28 cellular contexts compared by ENCODE assay signal in genomic region chr17:30137158-30137557, GRCh38.
"Had no signal": no experiment of that assay in that cellular context is flagged by ENCODE, and none has a peak within 500 bp of the region (broad histone marks: within the 10 kb centered on the region; RNA-seq: fewer than 3 reads in every experiment).

No MANE protein-coding gene starts in this region.

- H3K9me3 Mint-ChIP-seq: effector memory CD8-positive, alpha-beta T cell; memory B cell; mesothelial cell of epicardium; naive B cell; nephron; neural progenitor cell; stimulated activated effector memory CD8-positive, alpha-beta T cell treated with anti-CD3 and anti-CD28 coated beads, Interleukin-12 subunit alpha, Interleukin-12 subunit beta, amount 100 ng/mL, for 72 hours had no signal

- H3K27me3 ChIP-seq: gastrocnemius medialis, heart left ventricle, hepatocyte, neural progenitor cell, tibial nerve, upper lobe of right lung, uterus had no signal

- ATAC-seq: effector memory CD8-positive, alpha-beta T cell; gastrocnemius medialis; left lobe of liver; mucosa of descending colon; sciatic nerve; stimulated activated effector memory CD8-positive, alpha-beta T cell treated with anti-CD3 and anti-CD28 coated beads, Interleukin-12 subunit alpha, Interleukin-12 subunit beta, amount 100 ng/mL, for 72 hours; upper lobe of right lung had no signal

- H3K9ac ChIP-seq: neural progenitor cell, parathyroid adenoma had no signal

- H3K4me3 Mint-ChIP-seq: effector memory CD8-positive, alpha-beta T cell; memory B cell; mesothelial cell of epicardium; naive B cell; nephron; neural progenitor cell; stimulated activated effector memory CD8-positive, alpha-beta T cell treated with anti-CD3 and anti-CD28 coated beads, Interleukin-12 subunit alpha, Interleukin-12 subunit beta, amount 100 ng/mL, for 72 hours had no signal

- H3K4me1 ChIP-seq: gastrocnemius medialis, neural progenitor cell, upper lobe of right lung, uterus had no signal

- H2AFZ ChIP-seq: hepatocyte, neural progenitor cell, parathyroid adenoma had no signal

- DNase-seq: cortex of kidney; effector memory CD8-positive, alpha-beta T cell; foreskin fibroblast; gastrocnemius medialis; heart left ventricle; kidney; mucosa of descending colon; naive B cell; stimulated activated CD4-positive, alpha-beta T cell treated with anti-CD3 and anti-CD28 coated beads, Interleukin-12 subunit alpha, Interleukin-12 subunit beta, amount 100 ng/mL, for 4 hours; stimulated activated CD4-positive, alpha-beta T cell treated with anti-CD3 and anti-CD28 coated beads, Interleukin-1b, Interleukin-23, amount 100 ng/mL, for 48 hours; stimulated activated CD4-positive, alpha-beta T cell treated with anti-CD3 and anti-CD28 coated beads, Interleukin-4, amount 100 ng/mL, for 24 hours; stimulated activated naive CD4-positive, alpha-beta T cell treated with Interleukin-2 at 50 U/mL for 16 hours; upper lobe of right lung; uterus had no signal

- H3K27me3 Mint-ChIP-seq: effector memory CD8-positive, alpha-beta T cell; memory B cell; naive B cell; progenitor cell of endocrine pancreas had no signal

- H3K27ac Mint-ChIP-seq: effector memory CD8-positive, alpha-beta T cell; mesothelial cell of epicardium; nephron; neural progenitor cell; progenitor cell of endocrine pancreas; stimulated activated effector memory CD8-positive, alpha-beta T cell treated with anti-CD3 and anti-CD28 coated beads, Interleukin-12 subunit alpha, Interleukin-12 subunit beta, amount 100 ng/mL, for 72 hours had no signal

- H3K36me3 Mint-ChIP-seq: naive B cell had no signal

- H3K9me3 ChIP-seq: gastrocnemius medialis, heart left ventricle, mucosa of descending colon, thoracic aorta, tibial nerve, upper lobe of right lung, uterus had no signal

- H3K27ac ChIP-seq: gastrocnemius medialis, heart left ventricle, hepatocyte, neural progenitor cell, parathyroid adenoma, thoracic aorta, tibial nerve, upper lobe of right lung, uterus had no signal

- H3K4me2 ChIP-seq: hepatocyte, neural progenitor cell, smooth muscle cell had no signal

- H3K36me3 ChIP-seq: thoracic aorta, uterus had no signal

- H3K4me3 ChIP-seq: gastrocnemius medialis, heart left ventricle, hepatocyte, lung, mucosa of descending colon, neural progenitor cell, smooth muscle cell, thoracic aorta, tibial nerve, upper lobe of right lung, uterus had no signal

- H3K4me1 Mint-ChIP-seq: mesothelial cell of epicardium, nephron, neural progenitor cell had no signal
